In the genomic region with DNA sequence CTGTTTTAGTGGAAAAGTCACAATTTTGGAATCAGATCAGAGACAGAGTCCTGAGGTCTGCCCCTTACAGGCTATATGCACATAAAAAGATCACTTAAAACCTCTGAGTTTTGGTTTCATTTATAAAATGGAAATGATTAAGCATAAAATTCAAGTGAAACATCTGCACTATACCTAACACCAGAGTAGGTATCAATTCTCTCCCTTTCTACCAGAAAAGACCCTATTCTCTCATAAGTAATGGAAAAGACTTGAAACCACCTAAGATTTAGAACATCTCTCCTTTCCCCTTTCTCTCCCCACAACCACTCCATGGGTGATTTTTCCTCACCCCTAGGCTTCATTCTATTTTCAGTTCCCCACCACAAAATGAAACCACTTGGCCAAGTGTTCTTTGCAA, we compare ENCODE assay signal across 8 cellular contexts. TPM values are rescaled to one million over a fixed set of nuclear protein-coding genes. Genes with fewer than 3 reads are reported as not detected.
A peak's percentile ranks its signal among the peaks of the same experiment; 100 is the strongest.
DNase-seq lines count a peak whose midpoint lies in the region; ATAC-seq and TF ChIP-seq lines count a peak whose summit lies in the region.

No MANE protein-coding gene starts in this region.

- intact Hi-C loops in stomach (cut with DNase I; ENCODE audit: low total_unique reads): no loop called here
- intact Hi-C loops in upper lobe of right lung (cut with DNase I): no loop called here

- H3K9me3 ChIP-seq in iPS-18a (ENCODE audit: control insufficient read depth, low read depth, low read length) (no peaks in the 10 kb centered on the region), stomach (no peaks in the 10 kb centered on the region), upper lobe of right lung (no peaks in the 10 kb centered on the region)

- ATAC-seq in GM18867 (IDR thresholded peaks at IDR 0.05; ENCODE audit: unreplicated experiment): peak; percentile 79
- peak; percentile 62 for ATAC-seq in GM21717 (IDR thresholded peaks at IDR 0.05; ENCODE audit: unreplicated experiment)
- peak; percentile 55 for ATAC-seq in HG03520 (IDR thresholded peaks at IDR 0.05; ENCODE audit: unreplicated experiment)
- ATAC-seq in upper lobe of right lung: no peak
- no peak for ATAC-seq in GM18520 (IDR thresholded peaks at IDR 0.05; ENCODE audit: unreplicated experiment)

- H3K4me3 ChIP-seq in iPS-18a (ENCODE audit: low read length) (peak overlapping the region; percentile 68), stomach (no peak overlapping the region), upper lobe of right lung (no peak overlapping the region)

- DNase-seq in stomach (no peak), upper lobe of right lung (no peak), NCI-H82 treated with DMSO at 0.1 percent for 48 hours (lab: John Stamatoyannopoulos, UW; ENCODE audit: unreplicated experiment) (no peak)

- no peaks in the 10 kb centered on the region for H3K27me3 ChIP-seq in iPS-18a (ENCODE audit: control insufficient read depth, insufficient read depth, low read length)
- peaks cover 0 to 4% (median 0%) of the 10 kb centered on the region in 3 donors for H3K27me3 ChIP-seq in stomach
- H3K27me3 ChIP-seq in upper lobe of right lung: no peaks in the 10 kb centered on the region

- TF ChIP-seq POLR2A in stomach (IDR thresholded peaks at IDR 0.05): no peak

- no peak overlapping the region for H3K27ac ChIP-seq in iPS-18a (ENCODE audit: low read length)
- no peak overlapping the region for H3K27ac ChIP-seq in stomach
- H3K27ac ChIP-seq in upper lobe of right lung: no peak overlapping the region

- no peak overlapping the region for H3K9ac ChIP-seq in iPS-18a (ENCODE audit: low read length)

- TF ChIP-seq EP300 in stomach (IDR thresholded peaks at IDR 0.05): no peak

- TF ChIP-seq CTCF in stomach (IDR thresholded peaks at IDR 0.05) (no peak), upper lobe of right lung (IDR thresholded peaks at IDR 0.05) (no peak)

- H3K4me1 ChIP-seq in iPS-18a (ENCODE audit: control insufficient read depth, low read depth, low read length): peaks cover 10% of the 10 kb centered on the region
- peaks cover 0 to 19% (median 5%) of the 10 kb centered on the region in 4 donors for H3K4me1 ChIP-seq in stomach
- H3K4me1 ChIP-seq in upper lobe of right lung: no peaks in the 10 kb centered on the region

- H3K36me3 ChIP-seq in iPS-18a (ENCODE audit: control insufficient read depth, low read depth, low read length) (no peaks in the 10 kb centered on the region), stomach (no peaks in the 10 kb centered on the region), upper lobe of right lung (no peaks in the 10 kb centered on the region)

RNA-seq across cellular contexts. Expression of a gene that starts 0.9 kb away (rescaled TPM):
- total RNA-seq in stomach (not detected), upper lobe of right lung (not detected)
- polyA plus RNA-seq in stomach: under 1 TPM in 1 of 3 donors, not detected in 2; 0.05 TPM

Comparison
In these comparisons a context has a peak if more than half of its experiments do, and no peak if none do; other contexts are left out.
1. ATAC-seq: peak in GM18867 (single experiment), GM21717 (single experiment) and HG03520 (single experiment); none in upper lobe of right lung (single experiment) and GM18520 (single experiment).